Comparison of ENCODE assay signal across 8 cellular contexts in genomic region chr10:3785251-3785848, GRCh38. TPM values are rescaled to one million over a fixed set of nuclear protein-coding genes. Genes with fewer than 3 reads are reported as not detected.
DNase-seq lines count a peak whose midpoint lies in the region; ATAC-seq and TF ChIP-seq lines count a peak whose summit lies in the region.

No MANE protein-coding gene starts in this region.

- H3K27me3 Mint-ChIP-seq in GM23338 (ENCODE audit: insufficient read depth, low read depth, poor library complexity) (peaks cover 31% of the 10 kb centered on the region), naive B cell (no peaks in the 10 kb centered on the region)

- H2AFZ ChIP-seq in GM23338 (no peak overlapping the region), Karpas-422 (ENCODE audit: low read length) (peak overlapping the region; percentile 42; the same call in 1 of the 2 replicates)

- TF ChIP-seq CTCF in GM23338 (conservative IDR thresholded peaks at IDR 0.05; ENCODE audit: low read depth in 2 of 2) (no peak), Peyer's patch (IDR thresholded peaks at IDR 0.05) (peak in 1 of 6 experiments; percentile 4), esophagus squamous epithelium (IDR thresholded peaks at IDR 0.05) (peak in 3 of 6 experiments; percentile 10 to 33 (median 20))

- H3K9ac ChIP-seq in Karpas-422 (ENCODE audit: low read length): peak overlapping the region; percentile 93

- H3F3A ChIP-seq in GM23338 (replicated peaks; ENCODE audit: low read depth): peaks cover 3% of the 10 kb centered on the region; the same call in 1 of the 2 replicates

- peak overlapping the region; percentile 96 for H3K4me3 Mint-ChIP-seq in GM23338
- H3K4me3 Mint-ChIP-seq in naive B cell: peak overlapping the region; percentile 95 to 99 (median 96)
- peak overlapping the region; percentile 98 for H3K4me3 Mint-ChIP-seq in stimulated activated effector memory CD8-positive, alpha-beta T cell treated with anti-CD3 and anti-CD28 coated beads, Interleukin-12 subunit alpha, Interleukin-12 subunit beta, amount 100 ng/mL, for 72 hours

- H3K27me3 ChIP-seq in GM23338 (ENCODE audit: insufficient read depth) (0 out of 2 replicates have a peak, but pooled peaks cover 5% of the 10 kb centered on the region), Karpas-422 (ENCODE audit: low read length) (no peaks in the 10 kb centered on the region), Peyer's patch (no peaks in the 10 kb centered on the region), esophagus squamous epithelium (no peaks in the 10 kb centered on the region)

- TF ChIP-seq POLR2A in Peyer's patch (IDR thresholded peaks at IDR 0.05) (peak; percentile 99 to 100), esophagus squamous epithelium (IDR thresholded peaks at IDR 0.05) (peak in 3 of 4 donors; percentile 99 to 100 (median 100))

- H3K36me3 Mint-ChIP-seq in GM23338 (ENCODE audit: low read depth): peaks cover 30% of the 10 kb centered on the region
- H3K36me3 Mint-ChIP-seq in naive B cell: peaks cover 22 to 34% of the 10 kb centered on the region in 2 donors
- peaks cover 68% of the 10 kb centered on the region for H3K36me3 Mint-ChIP-seq in stimulated activated effector memory CD8-positive, alpha-beta T cell treated with anti-CD3 and anti-CD28 coated beads, Interleukin-12 subunit alpha, Interleukin-12 subunit beta, amount 100 ng/mL, for 72 hours

- peak overlapping the region; percentile 97 for H3K27ac Mint-ChIP-seq in GM23338
- peak overlapping the region; percentile 98 to 100 (median 99) for H3K27ac Mint-ChIP-seq in naive B cell
- H3K27ac Mint-ChIP-seq in stimulated activated effector memory CD8-positive, alpha-beta T cell treated with anti-CD3 and anti-CD28 coated beads, Interleukin-12 subunit alpha, Interleukin-12 subunit beta, amount 100 ng/mL, for 72 hours: peak overlapping the region; percentile 100

- intact Hi-C loops in esophagus squamous epithelium (cut with DNase I): loop anchor here (10.0 kb wide), 1 partner anchor 321 kb away; no protein-coding TSS in a partner anchor

- H3K79me2 ChIP-seq in GM23338 (replicated peaks; ENCODE audit: insufficient read depth): peaks cover 43% of the 10 kb centered on the region
- peaks cover 25% of the 10 kb centered on the region; the same call in 1 of the 2 replicates for H3K79me2 ChIP-seq in Karpas-422 (ENCODE audit: low read length)

- H3K27ac ChIP-seq in GM23338 (ENCODE audit: low read depth): peak overlapping the region; percentile 91
- H3K27ac ChIP-seq in Karpas-422 (ENCODE audit: low read length): peak overlapping the region; percentile 68
- peak overlapping the region; percentile 100 for H3K27ac ChIP-seq in Peyer's patch
- peak overlapping the region; percentile 99 to 100 (median 100) for H3K27ac ChIP-seq in esophagus squamous epithelium

- H3K9me3 Mint-ChIP-seq in GM23338 (peaks cover 6% of the 10 kb centered on the region), naive B cell (peaks cover 0 to 9% (median 6%) of the 10 kb centered on the region in 7 donors)
- peaks cover 6% of the 10 kb centered on the region for H3K9me3 Mint-ChIP-seq in stimulated activated effector memory CD8-positive, alpha-beta T cell treated with anti-CD3 and anti-CD28 coated beads, Interleukin-12 subunit alpha, Interleukin-12 subunit beta, amount 100 ng/mL, for 72 hours

- H3K36me3 ChIP-seq in GM23338 (ENCODE audit: insufficient read depth) (peaks cover 17% of the 10 kb centered on the region; the same call in 1 of the 2 replicates), Karpas-422 (ENCODE audit: insufficient read depth, low read length) (no peaks in the 10 kb centered on the region; the same call in 1 of the 2 replicates), Peyer's patch (peaks cover 0 to 20% (median 0%) of the 10 kb centered on the region in 3 donors), esophagus squamous epithelium (peaks cover 9 to 18% (median 10%) of the 10 kb centered on the region in 3 donors)

- DNase-seq in EH (ENCODE audit: low read depth) (peak; percentile 98), GM23338 (ENCODE audit: low spot score) (peak; percentile 96), Karpas-422 (peak; percentile 99), Peyer's patch (peak; percentile 98 to 100 (median 99)), activated T-helper 1 cell treated with Interleukin-2 at 50 U/mL for 16 hours (ENCODE audit: low read depth) (peak; percentile 99), esophagus squamous epithelium (lab: John Stamatoyannopoulos, UW) (peak; percentile 93), naive B cell (peak; percentile 99)
- peak; percentile 99 to 100 for DNase-seq in stimulated activated effector memory CD8-positive, alpha-beta T cell treated with anti-CD3 and anti-CD28 coated beads, Interleukin-12 subunit alpha, Interleukin-12 subunit beta, amount 100 ng/mL, for 72 hours (ENCODE audit: low spot score in 2 of 2)

- H3K4me3 ChIP-seq in GM23338 (peak overlapping the region; percentile 86), Karpas-422 (ENCODE audit: low read length) (peak overlapping the region; percentile 92), Peyer's patch (peak overlapping the region; percentile 81 to 93 (median 88)), esophagus squamous epithelium (peak overlapping the region; percentile 70 to 99 (median 82))

- H4K20me1 ChIP-seq in GM23338 (replicated peaks; ENCODE audit: insufficient read depth) (peaks cover 29% of the 10 kb centered on the region), Karpas-422 (ENCODE audit: insufficient read depth, low read depth, low read length) (0 out of 2 replicates have a peak, but pooled peaks cover 5% of the 10 kb centered on the region)

- H3K4me1 ChIP-seq in GM23338 (ENCODE audit: insufficient read depth) (peaks cover 28% of the 10 kb centered on the region), Karpas-422 (ENCODE audit: low read length) (peaks cover 23% of the 10 kb centered on the region), Peyer's patch (peaks cover 0 to 18% (median 10%) of the 10 kb centered on the region in 4 donors), esophagus squamous epithelium (peaks cover 12 to 31% (median 14%) of the 10 kb centered on the region in 3 donors)

- ATAC-seq in GM23338: peak; percentile 62
- ATAC-seq in naive B cell (ENCODE audit: low read depth in 2 of 2): peak; percentile 67 to 72
- ATAC-seq in stimulated activated effector memory CD8-positive, alpha-beta T cell treated with anti-CD3 and anti-CD28 coated beads, Interleukin-12 subunit alpha, Interleukin-12 subunit beta, amount 100 ng/mL, for 72 hours: peak; percentile 83

- H3K4me1 Mint-ChIP-seq in GM23338 (peaks cover 43% of the 10 kb centered on the region), naive B cell (peaks cover 42 to 47% (median 44%) of the 10 kb centered on the region in 3 donors)
- peaks cover 42% of the 10 kb centered on the region for H3K4me1 Mint-ChIP-seq in stimulated activated effector memory CD8-positive, alpha-beta T cell treated with anti-CD3 and anti-CD28 coated beads, Interleukin-12 subunit alpha, Interleukin-12 subunit beta, amount 100 ng/mL, for 72 hours

- H3K4me2 ChIP-seq in GM23338 (peak overlapping the region; percentile 89), Karpas-422 (ENCODE audit: low read depth, low read length, poor library complexity, severe bottlenecking) (peak overlapping the region; percentile 81)

- WGBS in esophagus squamous epithelium, 2 donors: 0% methylated on average over 1 of the region's 76 CpGs; no CpG with 5 or more reads in 1 of the 2 donors

- H3K9me3 ChIP-seq in Karpas-422 (ENCODE audit: low read length): no peaks in the 10 kb centered on the region
- no peaks in the 10 kb centered on the region for H3K9me3 ChIP-seq in Peyer's patch
- no peaks in the 10 kb centered on the region for H3K9me3 ChIP-seq in esophagus squamous epithelium

- no peaks in the 10 kb centered on the region for H3K9me2 ChIP-seq in GM23338 (ENCODE audit: insufficient read depth)
- no peaks in the 10 kb centered on the region for H3K9me2 ChIP-seq in Karpas-422 (replicated peaks; ENCODE audit: insufficient read depth, low read length)

TF ChIP-seq in GM23338, 12 proteins besides CTCF, POLR2A, EP300 and RAD21:
- TF ChIP-seq EZH2 (IDR thresholded peaks at IDR 0.05; ENCODE audit: low read depth, unreplicated experiment): no peak
- TF ChIP-seq CREB1 (CRISPR knock-in tag; IDR thresholded peaks at IDR 0.05; ENCODE audit: low read depth): peak; percentile 79
- TF ChIP-seq POLR2AphosphoS5 (IDR thresholded peaks at IDR 0.05; ENCODE audit: low read depth): peak; percentile 85

RNA-seq across cellular contexts. Expression of gene KLF6, which starts 0.3 kb away (rescaled TPM):
- 18.0 and 19.6 TPM in 2 replicates for total RNA-seq in GM23338 (2014; rRNA removed; shearing (Covaris generic))
- 25.7 and 35.4 TPM in 2 replicates for polyA plus RNA-seq in GM23338 (2016; fragmentation: Nextera tagmentation; extraction: Ambion mirVana)
- total RNA-seq in Karpas-422 (2014; rRNA removed; shearing (Covaris generic); ENCODE audit: low replicate concordance): 3.9 and 5.9 TPM in 2 replicates
- total RNA-seq in Peyer's patch: 100 to 1,000 TPM in 3 of 4 donors, 10 to 100 TPM in 1; 92.5 to 180 (median 145) TPM
- 10 to 100 TPM; 39.6 to 91.2 (median 74.2) TPM for total RNA-seq in esophagus squamous epithelium
- 1,000 to 10,000 TPM in 1 of 6 donors, 100 to 1,000 TPM in 5; 316 to 1,111 (median 647) TPM for polyA plus RNA-seq in naive B cell (ENCODE audit: low read depth in 6 of 6)

Comparison
In these comparisons a context has a peak if more than half of its experiments do, and no peak if none do; other contexts are left out.
1. Peak in every context shown above with its lines: DNase-seq, ATAC-seq, H3K4me3 ChIP-seq and H3K27ac ChIP-seq.